Comparison of ENCODE assay signal across 8 cellular contexts in genomic region chr5:58459276-58459859, GRCh38. TPM values are rescaled to one million over a fixed set of nuclear protein-coding genes. Genes with fewer than 3 reads are reported as not detected.
DNase-seq lines count a peak whose midpoint lies in the region; ATAC-seq and TF ChIP-seq lines count a peak whose summit lies in the region.

No MANE protein-coding gene starts in this region.

- WGBS in ovary, 3 donors: 0 to 1% (median 0%) methylated on average over 43 of the region's 43 CpGs

- H3K9me3 ChIP-seq in MG63 (no peaks in the 10 kb centered on the region), ovary (no peaks in the 10 kb centered on the region)

- TF ChIP-seq EP300 in ovary (IDR thresholded peaks at IDR 0.05): no peak

- H3K4me3 ChIP-seq in MG63 (peak overlapping the region; percentile 94), ovary (peak overlapping the region; percentile 80)

- peaks cover 17% of the 10 kb centered on the region for H3K4me1 Mint-ChIP-seq in activated T-cell treated with anti-CD3 and anti-CD28 coated beads, Interleukin-2, amount 50 U/mL, for 24 hours (ENCODE audit: low read depth)

- H3K27ac ChIP-seq in ovary: peak overlapping the region; percentile 58 to 94

- H3K36me3 Mint-ChIP-seq in activated T-cell treated with anti-CD3 and anti-CD28 coated beads, Interleukin-2, amount 50 U/mL, for 24 hours (ENCODE audit: low read depth): peaks cover 4% of the 10 kb centered on the region

- H3K27me3 Mint-ChIP-seq in activated T-cell treated with anti-CD3 and anti-CD28 coated beads, Interleukin-2, amount 50 U/mL, for 24 hours: peaks cover 17% of the 10 kb centered on the region

- H3K36me3 ChIP-seq in MG63 (peaks cover 50% of the 10 kb centered on the region), ovary (no peaks in the 10 kb centered on the region)

- H3K27me3 ChIP-seq in MG63 (no peaks in the 10 kb centered on the region), ovary (no peaks in the 10 kb centered on the region)

- intact Hi-C loops in ovary (cut with DNase I): no loop called here

- TF ChIP-seq POLR2A in ovary (IDR thresholded peaks at IDR 0.05): no peak

- ATAC-seq in HG02938 (IDR thresholded peaks at IDR 0.05; ENCODE audit: unreplicated experiment): no peak

- peak overlapping the region; percentile 40 for H3K27ac Mint-ChIP-seq in activated T-cell treated with anti-CD3 and anti-CD28 coated beads, Interleukin-2, amount 50 U/mL, for 24 hours

- H3K9me3 Mint-ChIP-seq in activated T-cell treated with anti-CD3 and anti-CD28 coated beads, Interleukin-2, amount 50 U/mL, for 24 hours: no peaks in the 10 kb centered on the region

- peaks cover 2% of the 10 kb centered on the region for H3K4me1 ChIP-seq in ovary (ENCODE audit: insufficient read depth)

- peak overlapping the region; percentile 79 for H3K4me3 Mint-ChIP-seq in activated T-cell treated with anti-CD3 and anti-CD28 coated beads, Interleukin-2, amount 50 U/mL, for 24 hours

- DNase-seq in activated T-cell treated with anti-CD3 and anti-CD28 coated beads, Interleukin-2, amount 50 U/mL, for 24 hours: no peak
- no peak for DNase-seq in activated T-cell treated with anti-CD3 and anti-CD28 coated beads, Interleukin-2, amount 50 U/mL, for 1 hour
- no peak for DNase-seq in MG63
- peak; percentile 3 for DNase-seq in activated gamma-delta T cell treated with anti-CD3 and anti-CD28 coated beads, Interleukin-2, amount 50 U/mL, for 16 hours (ENCODE audit: low read depth)
- peak; percentile 64 for DNase-seq in glomerular visceral epithelial cell (ENCODE audit: extremely low spot score)
- peak in 4 of 5 donors; percentile 26 to 56 (median 44) for DNase-seq in ovary
- DNase-seq in NCI-H524 treated with DMSO at 0.1 percent for 48 hours (lab: John Stamatoyannopoulos, UW): no peak

- no peak for TF ChIP-seq CTCF in ovary (IDR thresholded peaks at IDR 0.05)

RNA-seq across cellular contexts. Expression of gene PLK2, which starts 0.5 kb away (rescaled TPM):
- 445 and 575 TPM in 2 replicates for total RNA-seq in MG63 (2014; rRNA removed; shearing (Covaris generic); ENCODE audit: low replicate concordance)
- 100 to 1,000 TPM in 1 of 7 donors, 10 to 100 TPM in 6; 14.7 to 310 (median 41.1) TPM for total RNA-seq in ovary
- polyA plus RNA-seq in ovary: 10 to 100 TPM; 37.6 to 47.8 TPM

RNA-seq across cellular contexts. Expression of gene GAPT, which starts 31.9 kb away (rescaled TPM):
- not detected in 2 replicates for total RNA-seq in MG63 (2014; rRNA removed; shearing (Covaris generic); ENCODE audit: low replicate concordance)
- 1 to 10 TPM in 2 of 7 donors, under 1 TPM in 4, not detected in 1; 0.07 to 1.6 (median 0.50) TPM for total RNA-seq in ovary
- polyA plus RNA-seq in ovary: 1 to 10 TPM in 1 of 2 donors, under 1 TPM in 1; 0.41 to 2.2 TPM

Comparison
In these comparisons a context has a peak if more than half of its experiments do, and no peak if none do; other contexts are left out.
1. DNase-seq: peak in activated gamma-delta T cell treated with anti-CD3 and anti-CD28 coated beads, Interleukin-2, amount 50 U/mL, for 16 hours (single experiment), glomerular visceral epithelial cell (single experiment) and ovary (4 of 5); none in activated T-cell treated with anti-CD3 and anti-CD28 coated beads, Interleukin-2, amount 50 U/mL, for 24 hours (single experiment), activated T-cell treated with anti-CD3 and anti-CD28 coated beads, Interleukin-2, amount 50 U/mL, for 1 hour (single experiment), MG63 (single experiment) and NCI-H524 treated with DMSO at 0.1 percent for 48 hours (single experiment).